In genomic region chr19:42325308-42325895, GRCh38 we compare ENCODE assay signal across 8 cellular contexts. TPM values are rescaled to one million over a fixed set of nuclear protein-coding genes. Genes with fewer than 3 reads are reported as not detected.
A peak's percentile ranks its signal among the peaks of the same experiment; 100 is the strongest.
DNase-seq lines count a peak whose midpoint lies in the region; ATAC-seq and TF ChIP-seq lines count a peak whose summit lies in the region.

TSS of gene MEGF8 (plus strand) at chr19:42325635. CDS start at chr19:42326244, 609 bp downstream.

- peak; percentile 92 for ATAC-seq in HG02610 (IDR thresholded peaks at IDR 0.05; ENCODE audit: unreplicated experiment)
- peak; percentile 96 for ATAC-seq in activated naive CD8-positive, alpha-beta T cell treated with anti-CD3 and anti-CD28 coated beads, Interleukin-2, amount 10 ng/mL, durations not matched to agents 7 days and 5 days (ENCODE audit: low read depth)

- peak within 1 kb of the TSS; percentile 33 for H3K27ac ChIP-seq in thymus (ENCODE audit: low read depth)

- H3K36me3 Mint-ChIP-seq in activated naive CD8-positive, alpha-beta T cell treated with anti-CD3 and anti-CD28 coated beads, Interleukin-2, amount 10 ng/mL, durations not matched to agents 7 days and 5 days: peaks cover 4% of the 10 kb centered on the region
- no peaks in the 10 kb centered on the region for H3K36me3 Mint-ChIP-seq in osteocyte (ENCODE audit: unreplicated experiment)

- under 1% methylated on average over 45 of the region's 45 CpGs for WGBS in thymus

- DNase-seq in NCI-H1092 treated with DMSO at 0.1 percent for 48 hours (lab: John Stamatoyannopoulos, UW) (peak; percentile 98), SKM-1 (lab: John Stamatoyannopoulos, UW; ENCODE audit: unreplicated experiment) (peak; percentile 88), head of caudate nucleus (peak; percentile 95 to 99 (median 98)), osteocyte (ENCODE audit: extremely low spot score, unreplicated experiment) (peak; percentile 99)
- peak; percentile 94 for DNase-seq in activated naive CD8-positive, alpha-beta T cell treated with anti-CD3 and anti-CD28 coated beads, Interleukin-2, amount 10 ng/mL, durations not matched to agents 7 days and 5 days

- H3K4me1 Mint-ChIP-seq in activated naive CD8-positive, alpha-beta T cell treated with anti-CD3 and anti-CD28 coated beads, Interleukin-2, amount 10 ng/mL, durations not matched to agents 7 days and 5 days: peaks cover 17% of the 10 kb centered on the region
- H3K4me1 Mint-ChIP-seq in osteocyte (ENCODE audit: unreplicated experiment): peaks cover 31% of the 10 kb centered on the region

- no peaks in the 10 kb centered on the region for H3K36me3 ChIP-seq in thymus (ENCODE audit: control insufficient read depth, insufficient read depth)

- peak; percentile 54 for TF ChIP-seq POLR2A in GM10847 (IDR thresholded peaks at IDR 0.05; ENCODE audit: extremely low read depth, insufficient read length)

- POLR2A ChIA-PET in activated naive CD8-positive, alpha-beta T cell treated with anti-CD3 and anti-CD28 coated beads, Interleukin-2, amount 10 ng/mL, durations not matched to agents 7 days and 5 days (lab: Charles Lee): no interaction called here

- peak within 1 kb of the TSS; percentile 92 for H3K4me3 Mint-ChIP-seq in activated naive CD8-positive, alpha-beta T cell treated with anti-CD3 and anti-CD28 coated beads, Interleukin-2, amount 10 ng/mL, durations not matched to agents 7 days and 5 days
- H3K4me3 Mint-ChIP-seq in osteocyte (ENCODE audit: unreplicated experiment): peak within 1 kb of the TSS; percentile 83

- H3K27me3 Mint-ChIP-seq in activated naive CD8-positive, alpha-beta T cell treated with anti-CD3 and anti-CD28 coated beads, Interleukin-2, amount 10 ng/mL, durations not matched to agents 7 days and 5 days: peaks cover 29% of the 10 kb centered on the region
- peaks cover 32% of the 10 kb centered on the region for H3K27me3 Mint-ChIP-seq in osteocyte (ENCODE audit: unreplicated experiment)

- TF ChIP-seq CTCF in osteocyte (IDR thresholded peaks at IDR 0.05): peak; percentile 97

- H3K9me3 ChIP-seq in thymus (ENCODE audit: control insufficient read depth): peaks cover 2% of the 10 kb centered on the region

- no peaks in the 10 kb centered on the region for H3K9me3 Mint-ChIP-seq in activated naive CD8-positive, alpha-beta T cell treated with anti-CD3 and anti-CD28 coated beads, Interleukin-2, amount 10 ng/mL, durations not matched to agents 7 days and 5 days
- no peaks in the 10 kb centered on the region for H3K9me3 Mint-ChIP-seq in osteocyte (ENCODE audit: unreplicated experiment)

- peak within 1 kb of the TSS; percentile 81 for H3K4me3 ChIP-seq in thymus (ENCODE audit: low read length)

- intact Hi-C loops in head of caudate nucleus (cut with DNase I): loop anchor here (10.0 kb wide), 1 partner anchor 81 kb away; the partner anchor contains the start of gene GSK3A

- peaks cover 29% of the 10 kb centered on the region for H3K27me3 ChIP-seq in thymus (ENCODE audit: control insufficient read depth, insufficient read depth)

- H3K4me1 ChIP-seq in thymus (ENCODE audit: control insufficient read depth, insufficient read depth, low read length): peaks cover 9% of the 10 kb centered on the region

- H3K27ac Mint-ChIP-seq in activated naive CD8-positive, alpha-beta T cell treated with anti-CD3 and anti-CD28 coated beads, Interleukin-2, amount 10 ng/mL, durations not matched to agents 7 days and 5 days: peak within 1 kb of the TSS; percentile 76
- peak within 1 kb of the TSS; percentile 52 for H3K27ac Mint-ChIP-seq in osteocyte (ENCODE audit: unreplicated experiment)

RNA-seq across cellular contexts. Expression of gene MEGF8, which starts in this region (rescaled TPM):
- total RNA-seq in activated naive CD8-positive, alpha-beta T cell treated with anti-CD3 and anti-CD28 coated beads, Interleukin-2, amount 10 ng/mL, durations not matched to agents 7 days and 5 days: 1 to 10 TPM; 8.5 to 9.3 TPM
- total RNA-seq in osteocyte: 75.7 and 80.9 TPM in 2 replicates
- polyA plus RNA-seq in thymus: 5.5 TPM

Comparison
In these comparisons a context has a peak if more than half of its experiments do, and no peak if none do; other contexts are left out.
1. Peak in every context shown above with its lines: DNase-seq, ATAC-seq, H3K4me3 ChIP-seq and H3K27ac ChIP-seq.